ENCODE assay signal across 13 cellular contexts in genomic region chr1:151238467-151238739, GRCh38. TPM values are rescaled to one million over a fixed set of nuclear protein-coding genes. Genes with fewer than 3 reads are reported as not detected.
DNase-seq lines count a peak whose midpoint lies in the region; ATAC-seq and TF ChIP-seq lines count a peak whose summit lies in the region.
"Had no signal": no experiment of that assay in that cellular context is flagged by ENCODE, and none has a peak within 500 bp of the region (broad histone marks: within the 10 kb centered on the region; RNA-seq: fewer than 3 reads in every experiment).

No MANE protein-coding gene starts in this region.

- H3K4me1 ChIP-seq in sigmoid colon, result peaks cover 0 to 7% (median 3%) of the 10 kb centered on the region in 4 donors

- peak; percentile 73 for DNase-seq in AG09319 (ENCODE audit: extremely low read depth, low read depth)
- peak; percentile 87 for DNase-seq in NCI-H2171 treated with DMSO at 0.1 percent for 48 hours (lab: John Stamatoyannopoulos, UW)
- DNase-seq in cardiac fibroblast (ENCODE audit: low read depth in 2 of 2), result peak; percentile 64 to 74
- DNase-seq in myocyte (ENCODE audit: low read depth), result peak; percentile 82
- DNase-seq in SIG-M5 treated with dmso at 0.1 percent for 504 hours (lab: John Stamatoyannopoulos, UW; ENCODE audit: unreplicated experiment), result no peak
- no peak for DNase-seq in natural killer cell
- DNase-seq in sigmoid colon, result no peak
- DNase-seq in left colon, result no peak
- DNase-seq: heart right ventricle, NCI-H187 treated with DMSO at 0.1 percent for 48 hours had no signal

- TF ChIP-seq EP300 in sigmoid colon (IDR thresholded peaks at IDR 0.05), result no peak

- H3K27ac ChIP-seq in sigmoid colon, result no peak overlapping the region
- H3K27ac ChIP-seq: cardiac muscle cell, SJSA1 had no signal

- H3K27me3 Mint-ChIP-seq in natural killer cell (ENCODE audit: low read depth in 2 of 2), result no peaks in the 10 kb centered on the region

- no peak overlapping the region for H3K27ac Mint-ChIP-seq in natural killer cell

- H3K36me3 ChIP-seq in sigmoid colon, result peaks cover 43 to 100% (median 89%) of the 10 kb centered on the region in 4 donors

- TF ChIP-seq CTCF in AG09319 (IDR thresholded peaks at IDR 0.05; ENCODE audit: low read depth, low read length), result no peak
- no peak for TF ChIP-seq CTCF in cardiac fibroblast (IDR thresholded peaks at IDR 0.05; ENCODE audit: low read depth, low read length)
- no peak for TF ChIP-seq CTCF in natural killer cell (IDR thresholded peaks at IDR 0.05)
- no peak for TF ChIP-seq CTCF in sigmoid colon (IDR thresholded peaks at IDR 0.05)

- no peak overlapping the region for H3K4me3 Mint-ChIP-seq in natural killer cell

- H3K4me1 Mint-ChIP-seq in natural killer cell, result no peaks in the 10 kb centered on the region

- TF ChIP-seq POLR2A in sigmoid colon (IDR thresholded peaks at IDR 0.05), result no peak

- no peaks in the 10 kb centered on the region for H3K9me3 Mint-ChIP-seq in natural killer cell

- no peak for ATAC-seq in natural killer cell
- ATAC-seq in left colon, result no peak
- ATAC-seq: HCT116 had no signal

- intact Hi-C loops in natural killer cell (cut with micrococcal nuclease), result no loop called here
- intact Hi-C loops in sigmoid colon (cut with DNase I), result no loop called here
- intact Hi-C loops in left colon (cut with DNase I, micrococcal nuclease), result no loop called here

- H3K27me3 ChIP-seq in sigmoid colon, result no peaks in the 10 kb centered on the region
- H3K27me3 ChIP-seq: cardiac muscle cell, heart right ventricle, SJSA1 had no signal

- H3K9me3 ChIP-seq in sigmoid colon, result no peaks in the 10 kb centered on the region
- H3K9me3 ChIP-seq: heart right ventricle, SJSA1 had no signal

- peaks cover 47% of the 10 kb centered on the region for H3K36me3 Mint-ChIP-seq in natural killer cell

- 74 to 76% methylated on average over 1 of the region's 1 CpG for WGBS in sigmoid colon, 2 donors

- H3K4me3 ChIP-seq in cardiac fibroblast (replicated peaks in 1 of 2; ENCODE audit: low read depth in 2 of 2, low read length in 2 of 2) (no peak overlapping the region), sigmoid colon (no peak overlapping the region)
- H3K4me3 ChIP-seq: cardiac muscle cell, heart right ventricle, SJSA1 had no signal

RNA-seq across cellular contexts. Expression of gene PSMD4, which starts 16.1 kb away (rescaled TPM):
- total RNA-seq in myocyte, result 144 and 179 TPM in 2 replicates
- polyA plus RNA-seq in myocyte (2012), result 261 TPM
- 100 to 1,000 TPM in 1 of 3 donors, 10 to 100 TPM in 2; 94.2 to 101 (median 99.3) TPM for total RNA-seq in natural killer cell
- 100 to 1,000 TPM; 138 to 194 (median 173) TPM for total RNA-seq in sigmoid colon
- polyA plus RNA-seq in sigmoid colon, result 100 to 1,000 TPM; 111 to 176 (median 111) TPM
- 100 to 1,000 TPM; 103 to 105 TPM for total RNA-seq in left colon

RNA-seq across cellular contexts. Expression of gene PIP5K1A, which starts 40.1 kb away (rescaled TPM):
- total RNA-seq in myocyte (34.2 and 40.4 TPM in 2 replicates), natural killer cell (10 to 100 TPM; 42.0 to 65.2 (median 44.6) TPM), sigmoid colon (10 to 100 TPM; 33.2 to 51.5 (median 37.8) TPM), left colon (10 to 100 TPM; 36.2 to 49.3 TPM)
- polyA plus RNA-seq in myocyte (2012), result 39.2 TPM
- polyA plus RNA-seq in sigmoid colon, result 10 to 100 TPM in 2 of 3 donors, 1 to 10 TPM in 1; 9.6 to 23.7 (median 19.0) TPM

RNA-seq across cellular contexts. Expression of gene ZNF687, which starts 43.7 kb away (rescaled TPM):
- total RNA-seq in myocyte (17.3 and 21.5 TPM in 2 replicates), natural killer cell (10 to 100 TPM; 48.1 to 52.2 (median 48.6) TPM), sigmoid colon (10 to 100 TPM; 17.6 to 24.2 (median 18.3) TPM), left colon (10 to 100 TPM; 22.0 to 27.7 TPM)
- 16.8 TPM for polyA plus RNA-seq in myocyte (2012)
- polyA plus RNA-seq in sigmoid colon, result 10 to 100 TPM in 2 of 3 donors, 1 to 10 TPM in 1; 6.6 to 16.6 (median 10.4) TPM

RNA-seq across cellular contexts. Expression of gene VPS72, which starts 48.4 kb away (rescaled TPM):
- total RNA-seq in myocyte, result 80.3 and 81.8 TPM in 2 replicates
- polyA plus RNA-seq in myocyte (2012), result 56.5 TPM
- total RNA-seq in natural killer cell, result 10 to 100 TPM; 26.2 to 45.1 (median 44.8) TPM
- 10 to 100 TPM; 34.6 to 49.7 (median 44.8) TPM for total RNA-seq in sigmoid colon
- 10 to 100 TPM; 24.0 to 36.2 (median 32.4) TPM for polyA plus RNA-seq in sigmoid colon
- total RNA-seq in left colon, result 10 to 100 TPM; 34.4 TPM

Comparison
In these comparisons a context has a peak if more than half of its experiments do, and no peak if none do; other contexts are left out.
1. DNase-seq: peak in AG09319 (single experiment), NCI-H2171 treated with DMSO at 0.1 percent for 48 hours (single experiment), cardiac fibroblast (2 of 2) and myocyte (single experiment); none in SIG-M5 treated with dmso at 0.1 percent for 504 hours (single experiment), natural killer cell (single experiment), sigmoid colon (single experiment) and left colon (0 of 2).